Comparison of ENCODE assay signal across 18 cellular contexts in the genomic region with DNA sequence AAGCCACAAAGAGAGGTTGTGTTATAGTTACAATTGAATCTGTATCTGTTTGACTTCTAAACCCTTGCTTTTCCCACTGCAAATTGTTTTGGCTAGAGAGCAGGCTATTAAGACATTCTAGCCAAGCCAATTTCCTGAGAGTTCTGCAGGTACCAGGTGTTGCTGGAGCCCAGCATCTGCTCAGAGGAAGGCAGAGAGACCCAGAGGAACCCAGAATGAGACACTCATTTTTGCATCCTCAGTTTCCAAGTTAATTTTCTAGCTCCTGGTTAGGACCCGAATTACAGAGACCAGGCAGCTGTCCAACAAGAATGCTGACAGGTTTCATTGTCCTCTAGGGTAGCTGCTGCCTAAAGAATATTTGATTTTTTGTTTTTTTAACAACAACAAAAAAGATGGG.
A peak's percentile ranks its signal among the peaks of the same experiment; 100 is the strongest.
DNase-seq lines count a peak whose midpoint lies in the region; FAIRE-seq and TF ChIP-seq lines count a peak whose summit lies in the region.
"Had no signal": no experiment of that assay in that cellular context is flagged by ENCODE, and none has a peak within 500 bp of the region (broad histone marks: within the 10 kb centered on the region; RNA-seq: fewer than 3 reads in every experiment).

No MANE protein-coding gene starts in this region.

- peak; percentile 82 for FAIRE-seq in GM12892 (lab: Jason Lieb, UNC)
- FAIRE-seq: A204.1 had no signal

- TF ChIP-seq POLR2A in GM12892 (IDR thresholded peaks at IDR 0.05; ENCODE audit: low read depth, low read length) = no peak

- DNase-seq in GM12892 (ENCODE audit: insufficient read length) (no peak), NCI-H69 (lab: John Stamatoyannopoulos, UW) (peak; percentile 16), astrocyte of the hippocampus (ENCODE audit: low read depth, low spot score) (peak; percentile 11), cerebellum (ENCODE audit: low spot score) (peak; percentile 45), DMS153 (lab: John Stamatoyannopoulos, UW) (no peak), NCI-H1048 (lab: John Stamatoyannopoulos, UW) (no peak), NCI-H2227 treated with DMSO at 0.1 percent for 48 hours (lab: John Stamatoyannopoulos, UW) (no peak)
- DNase-seq in activated naive CD4-positive, alpha-beta T cell treated with anti-CD3 and anti-CD28 coated beads, Interleukin-2, amount 50 U/mL, for 16 hours = no peak
- DNase-seq: ACHN; BE2C; CD4-positive, CD25-positive, alpha-beta regulatory T cell; CD8-positive, alpha-beta memory T cell; COR-L47; DMS 273 treated with DMSO at 0.1 percent for 48 hours; GDM1; GOT3; H7 had no signal

Comparison
In these comparisons a context has a peak if more than half of its experiments do, and no peak if none do; other contexts are left out.
1. DNase-seq: peak in NCI-H69 (single experiment), astrocyte of the hippocampus (single experiment) and cerebellum (single experiment); none in GM12892 (single experiment), DMS153 (single experiment), NCI-H1048 (single experiment), NCI-H2227 treated with DMSO at 0.1 percent for 48 hours (single experiment) and activated naive CD4-positive, alpha-beta T cell treated with anti-CD3 and anti-CD28 coated beads, Interleukin-2, amount 50 U/mL, for 16 hours (single experiment).